In the genomic region with DNA sequence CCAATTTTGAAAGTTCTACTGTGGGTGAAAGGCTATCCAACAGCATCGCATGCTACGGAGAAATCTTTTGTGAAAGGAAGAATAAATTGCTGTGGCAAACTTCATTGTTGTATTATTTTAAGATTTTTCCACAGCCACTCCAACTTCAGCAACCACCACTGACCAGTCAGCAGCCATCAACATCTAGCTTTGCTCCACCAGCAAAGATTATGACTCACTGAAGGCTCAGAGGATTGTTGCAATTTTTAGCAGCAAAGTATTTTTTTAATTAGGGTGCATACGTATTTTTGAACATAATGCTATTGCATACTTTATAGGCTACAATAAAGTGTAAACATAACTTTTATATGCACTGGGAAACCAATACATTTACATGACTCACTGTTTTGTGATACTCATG, we compare ENCODE assay signal across 25 cellular contexts.
"Had no signal": no experiment of that assay in that cellular context is flagged by ENCODE, and none has a peak within 500 bp of the region (broad histone marks: within the 10 kb centered on the region; RNA-seq: fewer than 3 reads in every experiment).

No MANE protein-coding gene starts in this region.

- H3K27ac ChIP-seq: body of pancreas, hepatocyte, left lung, thoracic aorta had no signal

- DNase-seq: activated CD4-positive, alpha-beta memory T cell treated with anti-CD3 and anti-CD28 coated beads, Interleukin-2, amount 10 ng/mL, durations not matched to agents 7 days and 5 days; activated CD4-positive, alpha-beta T cell treated with anti-CD3 and anti-CD28 coated beads, Interleukin-2, amount 10 ng/mL, durations not matched to agents 24 days and 14 days; activated CD4-positive, CD25-positive, alpha-beta regulatory T cell; activated effector memory CD4-positive, alpha-beta T cell treated with Interleukin-2 at 50 U/mL for 16 hours; activated naive CD4-positive, alpha-beta T cell treated with anti-CD3 and anti-CD28 coated beads for 36 hours; activated T-cell treated with anti-CD3 and anti-CD28 coated beads, Interleukin-2, amount 50 U/mL, for 72 hours; anterior cingulate cortex; body of pancreas; dermis blood vessel endothelial cell; effector CD8-positive, alpha-beta T cell; glutamatergic neuron; immature natural killer cell; kidney glomerular epithelial cell; left lung; naive thymus-derived CD4-positive, alpha-beta T cell; occipital lobe; small intestine; stimulated activated CD4-positive, alpha-beta T cell treated with anti-CD3 and anti-CD28 coated beads, Interleukin-15, amount 100 ng/mL, for 24 hours; stimulated activated naive CD4-positive, alpha-beta T cell treated with Interleukin-2 at 50 U/mL for 16 hours; T-helper 17 cell had no signal

- ATAC-seq: activated T-cell treated with anti-CD3 and anti-CD28 coated beads, Interleukin-2, amount 50 U/mL, for 72 hours; body of pancreas; left lung; naive thymus-derived CD4-positive, alpha-beta T cell; sciatic nerve; T-helper 17 cell had no signal

- H3K4me1 ChIP-seq: body of pancreas, left lung had no signal

- FAIRE-seq: frontal cortex, small intestine had no signal

- H3K27me3 ChIP-seq: body of pancreas, hepatocyte, left lung had no signal

- H3K4me3 ChIP-seq: body of pancreas, hepatocyte, left lung, lung, thoracic aorta had no signal
